Comparison of ENCODE assay signal across 20 cellular contexts in genomic region chr1:115196291-115196690, GRCh38.
DNase-seq lines count a peak whose midpoint lies in the region; TF ChIP-seq lines count a peak whose summit lies in the region.
"Had no signal": no experiment of that assay in that cellular context is flagged by ENCODE, and none has a peak within 500 bp of the region (broad histone marks: within the 10 kb centered on the region; RNA-seq: fewer than 3 reads in every experiment).

No MANE protein-coding gene starts in this region.

- H3K4me1 ChIP-seq in osteoblast (ENCODE audit: insufficient read depth, low read length), result peaks cover 16% of the 10 kb centered on the region
- H3K4me1 ChIP-seq: BE2C; BLaER1 treated with 17β-estradiol and CSF1 and Interleukin-3, amounts not matched to agents 10 nM and 100 nM had no signal

- DNase-seq in G401 (ENCODE audit: low spot score), result peak; percentile 40
- DNase-seq in cerebellum (ENCODE audit: low spot score), result peak; percentile 6
- DNase-seq in osteoblast (ENCODE audit: insufficient read length, low spot score, missing footprints), result peak; percentile 27
- no peak for DNase-seq in KBM-7
- DNase-seq in DMS114 treated with DMSO at 0.1 percent for 48 hours (lab: John Stamatoyannopoulos, UW; ENCODE audit: unreplicated experiment), result no peak
- DNase-seq in immature natural killer cell, result no peak
- DNase-seq: 8988T; ACHN; AML-193; BE2C; CD4-positive, alpha-beta T cell; CD8-positive, alpha-beta memory T cell; DMS79; EL; GF-D8; H9 had no signal

- no peak overlapping the region for H3K27ac ChIP-seq in osteoblast (ENCODE audit: low read depth, low read length)
- H3K27ac ChIP-seq: BLaER1 treated with 17β-estradiol and CSF1 and Interleukin-3, amounts not matched to agents 10 nM and 100 nM had no signal

- no peaks in the 10 kb centered on the region for H3K36me3 ChIP-seq in osteoblast (ENCODE audit: insufficient read depth, low read length)
- H3K36me3 ChIP-seq: BE2C; BLaER1 treated with 17β-estradiol and CSF1 and Interleukin-3, amounts not matched to agents 10 nM and 100 nM had no signal

- no peak overlapping the region for H3K4me3 ChIP-seq in osteoblast (ENCODE audit: insufficient read depth, low read length)
- H3K4me3 ChIP-seq: A549; BLaER1 treated with 17β-estradiol and CSF1 and Interleukin-3, amounts not matched to agents 10 nM and 100 nM; GM23338 had no signal

- H3K36me3 Mint-ChIP-seq in immature natural killer cell, result no peaks in the 10 kb centered on the region
- H3K36me3 Mint-ChIP-seq: CD14-positive monocyte; CD8-positive, alpha-beta memory T cell had no signal

- no peak overlapping the region for H3K4me2 ChIP-seq in osteoblast (ENCODE audit: insufficient read depth, low read length)
- H3K4me2 ChIP-seq: A549; BLaER1 treated with 17β-estradiol and CSF1 and Interleukin-3, amounts not matched to agents 10 nM and 100 nM; GM23338 had no signal

- in situ Hi-C loops in G401 (cut with HindIII; ENCODE audit: low sequenced_read_pairs) (no loop called here), KBM-7 (cut with MboI; ENCODE audit: low pct_unique_long_range_greater_than_20kb, low sequenced_read_pairs) (no loop called here)

- no peak for TF ChIP-seq CTCF in osteoblast (IDR thresholded peaks at IDR 0.05; ENCODE audit: extremely low read depth, low read depth, low read length)

- peaks cover 0 to 10% (median 0%) of the 10 kb centered on the region in 3 donors for H3K27me3 Mint-ChIP-seq in immature natural killer cell (ENCODE audit: low read depth in 3 of 3)

- no peaks in the 10 kb centered on the region for H3K9me3 ChIP-seq in osteoblast (ENCODE audit: low read depth, low read length)
- H3K9me3 ChIP-seq: A549; BE2C; BLaER1 treated with 17β-estradiol and CSF1 and Interleukin-3, amounts not matched to agents 10 nM and 100 nM had no signal

- H4K20me1 ChIP-seq in osteoblast (ENCODE audit: insufficient read depth, low read length), result no peaks in the 10 kb centered on the region
- H4K20me1 ChIP-seq: BLaER1 treated with 17β-estradiol and CSF1 and Interleukin-3, amounts not matched to agents 10 nM and 100 nM had no signal

- no peaks in the 10 kb centered on the region for H3K79me2 ChIP-seq in osteoblast (ENCODE audit: insufficient read depth, low read length)

- no peaks in the 10 kb centered on the region for H3K27me3 ChIP-seq in osteoblast (ENCODE audit: insufficient read depth, low read length)
- H3K27me3 ChIP-seq: BE2C; BLaER1 treated with 17β-estradiol and CSF1 and Interleukin-3, amounts not matched to agents 10 nM and 100 nM had no signal

- H2AFZ ChIP-seq in osteoblast (ENCODE audit: low read length), result no peak overlapping the region

- H3K4me1 Mint-ChIP-seq in immature natural killer cell, result no peaks in the 10 kb centered on the region
- H3K4me1 Mint-ChIP-seq: CD14-positive monocyte; CD8-positive, alpha-beta memory T cell; GM23338 had no signal

- no peak overlapping the region for H3K27ac Mint-ChIP-seq in immature natural killer cell
- H3K27ac Mint-ChIP-seq: CD14-positive monocyte; CD4-positive, alpha-beta T cell; CD8-positive, alpha-beta memory T cell; GM23338; H9 had no signal

- H3K4me3 Mint-ChIP-seq in immature natural killer cell, result no peak overlapping the region
- H3K4me3 Mint-ChIP-seq: CD14-positive monocyte; CD4-positive, alpha-beta T cell; CD8-positive, alpha-beta memory T cell; GM23338; H9 had no signal

- H3K9me3 Mint-ChIP-seq in immature natural killer cell, result peaks cover 0 to 3% (median 0%) of the 10 kb centered on the region in 6 donors
- H3K9me3 Mint-ChIP-seq: CD4-positive, alpha-beta T cell; CD8-positive, alpha-beta memory T cell; GM23338; H9 had no signal

Comparison
In these comparisons a context has a peak if more than half of its experiments do, and no peak if none do; other contexts are left out.
1. DNase-seq: peak in G401 (single experiment), cerebellum (single experiment) and osteoblast (single experiment); none in KBM-7 (single experiment), DMS114 treated with DMSO at 0.1 percent for 48 hours (single experiment) and immature natural killer cell (0 of 3).